2 cellular contexts compared by ENCODE assay signal in the genomic region with DNA sequence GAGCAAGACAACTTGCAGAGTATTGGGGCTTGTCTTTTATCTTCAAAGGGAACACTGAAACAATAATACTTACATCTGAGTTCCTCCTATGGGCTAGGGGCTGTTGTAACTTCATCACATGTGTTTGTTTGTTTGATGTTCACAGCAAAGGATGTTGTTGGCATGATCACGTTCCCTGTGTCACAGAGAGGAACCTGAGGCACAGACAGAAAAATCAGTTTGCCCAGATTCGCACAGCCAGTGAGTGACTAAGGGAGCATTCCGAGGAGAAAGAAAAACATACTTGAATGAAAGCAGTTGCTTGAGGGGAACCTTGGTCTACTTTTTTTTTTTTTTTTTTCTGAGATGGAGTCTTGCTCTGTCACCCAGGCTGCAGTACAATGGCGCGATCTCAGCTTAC.
TF ChIP-seq lines count a peak whose summit lies in the region.

No MANE protein-coding gene starts in this region.

TF ChIP-seq in SK-N-SH, 30 proteins besides CTCF, POLR2A, EP300 and RAD21 (continued from another document):
- TF ChIP-seq REST (IDR thresholded peaks at IDR 0.05; ENCODE audit: low read depth, low read length) (no peak), PBX3 (IDR thresholded peaks at IDR 0.05) (no peak), FOSL2 (IDR thresholded peaks at IDR 0.05; ENCODE audit: borderline replicate concordance, low read depth) (no peak), FOXJ3 (CRISPR knock-in tag; IDR thresholded peaks at IDR 0.05) (no peak), MEF2A (IDR thresholded peaks at IDR 0.05; ENCODE audit: borderline replicate concordance, low read depth) (no peak), TEAD4 (IDR thresholded peaks at IDR 0.05; ENCODE audit: borderline replicate concordance, insufficient read depth) (no peak), GABPA (IDR thresholded peaks at IDR 0.05; ENCODE audit: low read depth) (no peak), TAF1 (IDR thresholded peaks at IDR 0.05; ENCODE audit: borderline replicate concordance, low read depth, low read length) (no peak)
- TF ChIP-seq, protein P1, sequence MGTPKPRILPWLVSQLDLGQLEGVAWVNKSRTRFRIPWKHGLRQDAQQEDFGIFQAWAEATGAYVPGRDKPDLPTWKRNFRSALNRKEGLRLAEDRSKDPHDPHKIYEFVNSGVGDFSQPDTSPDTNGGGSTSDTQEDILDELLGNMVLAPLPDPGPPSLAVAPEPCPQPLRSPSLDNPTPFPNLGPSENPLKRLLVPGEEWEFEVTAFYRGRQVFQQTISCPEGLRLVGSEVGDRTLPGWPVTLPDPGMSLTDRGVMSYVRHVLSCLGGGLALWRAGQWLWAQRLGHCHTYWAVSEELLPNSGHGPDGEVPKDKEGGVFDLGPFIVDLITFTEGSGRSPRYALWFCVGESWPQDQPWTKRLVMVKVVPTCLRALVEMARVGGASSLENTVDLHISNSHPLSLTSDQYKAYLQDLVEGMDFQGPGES (IDR thresholded peaks at IDR 0.05; ENCODE audit: low read depth, low read length), result no peak

TF ChIP-seq in SK-N-SH treated with all-trans-retinoic acid at 6 μM for 48 hours, 23 proteins besides CTCF, POLR2A, EP300 and RAD21 (continued from another document):
- TF ChIP-seq CREB5 (CRISPR knock-in tag; IDR thresholded peaks at IDR 0.05; ENCODE audit: low read depth) (no peak), RARB (CRISPR knock-in tag; IDR thresholded peaks at IDR 0.05) (no peak), PPARA (CRISPR knock-in tag; IDR thresholded peaks at IDR 0.05; ENCODE audit: borderline replicate concordance) (no peak), POU6F1 (CRISPR knock-in tag; IDR thresholded peaks at IDR 0.05; ENCODE audit: borderline replicate concordance, low read depth) (no peak), ARNTL (CRISPR knock-in tag; IDR thresholded peaks at IDR 0.05; ENCODE audit: borderline replicate concordance, low read depth) (no peak)
TF ChIP-seq in SK-N-SH treated with all-trans-retinoic acid at 6 μM for 48 hours: peak in this region for 0.
